Comparison of ENCODE assay signal across 9 cellular contexts in genomic region chr15:40054746-40055575, GRCh38. TPM values are rescaled to one million over a fixed set of nuclear protein-coding genes. Genes with fewer than 3 reads are reported as not detected.
DNase-seq lines count a peak whose midpoint lies in the region; ATAC-seq and TF ChIP-seq lines count a peak whose summit lies in the region.
"Had no signal": no experiment of that assay in that cellular context is flagged by ENCODE, and none has a peak within 500 bp of the region (broad histone marks: within the 10 kb centered on the region; RNA-seq: fewer than 3 reads in every experiment).

No MANE protein-coding gene starts in this region.

- H3K4me1 ChIP-seq in CD8-positive, alpha-beta memory T cell (ENCODE audit: insufficient read depth, low read length) = peaks cover 40% of the 10 kb centered on the region
- H3K4me1 ChIP-seq in mammary epithelial cell (ENCODE audit: insufficient read depth, low read length) = peaks cover 23% of the 10 kb centered on the region
- H3K4me1 ChIP-seq in neuronal stem cell (ENCODE audit: control insufficient read depth in 2 of 2, insufficient read depth in 1 of 2, low read depth in 1 of 2, low read length in 2 of 2) = peaks cover 3 to 13% of the 10 kb centered on the region in 2 donors

- no peak overlapping the region for H3K9ac ChIP-seq in mammary epithelial cell (ENCODE audit: insufficient read depth, low read length)
- peak overlapping the region; percentile 15 for H3K9ac ChIP-seq in neuronal stem cell (ENCODE audit: low read depth, low read length, poor library complexity)

- dilution Hi-C loops in mammary epithelial cell (cut with HindIII; ENCODE audit: low sequenced_read_pairs) = no loop called here

- peak overlapping the region in 5 of 8 donors; percentile 29 to 83 (median 70) for H3K27ac Mint-ChIP-seq in CD8-positive, alpha-beta memory T cell

- no peaks in the 10 kb centered on the region for H3K9me3 ChIP-seq in CD8-positive, alpha-beta memory T cell (ENCODE audit: low read length)
- H3K9me3 ChIP-seq in mammary epithelial cell (replicated peaks; ENCODE audit: insufficient read depth, low read length) = no peaks in the 10 kb centered on the region
- peaks cover 0 to 2% of the 10 kb centered on the region in 2 donors for H3K9me3 ChIP-seq in neuronal stem cell (replicated peaks in 1 of 2; ENCODE audit: control insufficient read depth in 2 of 2, insufficient read depth in 1 of 2, low read depth in 1 of 2, low read length in 2 of 2)
- H3K9me3 ChIP-seq: SJSA1 had no signal

- H3K4me3 ChIP-seq in CD8-positive, alpha-beta memory T cell (ENCODE audit: low read length) = peak overlapping the region; percentile 20
- H3K4me3 ChIP-seq in mammary epithelial cell (replicated peaks in 1 of 3; ENCODE audit: insufficient read depth in 1 of 3, low read depth in 2 of 3, low read length in 3 of 3) (no peak overlapping the region), neuronal stem cell (ENCODE audit: low read length in 2 of 2) (no peak overlapping the region)
- H3K4me3 ChIP-seq: SJSA1 had no signal

- H3K4me2 ChIP-seq in mammary epithelial cell (ENCODE audit: insufficient read depth, low read depth, low read length) = peak overlapping the region; percentile 6
- H3K4me2 ChIP-seq in neuronal stem cell (ENCODE audit: insufficient read depth, low read length, poor library complexity, severe bottlenecking) = no peak overlapping the region

- H2BK12ac ChIP-seq in neuronal stem cell (ENCODE audit: low read length) = no peak overlapping the region

- H2BK5ac ChIP-seq in neuronal stem cell (ENCODE audit: low read length) = peak overlapping the region; percentile 19

- ATAC-seq in GM18858 (IDR thresholded peaks at IDR 0.05; ENCODE audit: unreplicated experiment) = peak; percentile 48
- ATAC-seq in HG03025 (IDR thresholded peaks at IDR 0.05; ENCODE audit: low FRiP score, unreplicated experiment) = peak; percentile 70

- H3K9me3 Mint-ChIP-seq in CD8-positive, alpha-beta memory T cell = no peaks in the 10 kb centered on the region

- DNase-seq in CD8-positive, alpha-beta memory T cell = peak in 2 of 5 donors; percentile 37 to 64
- peak; percentile 68 to 88 for DNase-seq in NCI-H526 (lab: John Stamatoyannopoulos, UW)
- DNase-seq in mammary epithelial cell = peak; percentile 47
- no peak for DNase-seq in neuronal stem cell (ENCODE audit: low spot score)
- no peak for DNase-seq in NCI-H446 treated with DMSO at 0.1 percent for 48 hours (lab: John Stamatoyannopoulos, UW)
- DNase-seq in putamen (ENCODE audit: low spot score) = no peak

- H3K4me3 Mint-ChIP-seq in CD8-positive, alpha-beta memory T cell = peak overlapping the region in 6 of 7 donors; percentile 29 to 77 (median 64)

- peak overlapping the region; percentile 21 for H2AK5ac ChIP-seq in neuronal stem cell (ENCODE audit: low read depth, low read length)

- peaks cover 3% of the 10 kb centered on the region for H3K79me1 ChIP-seq in neuronal stem cell (ENCODE audit: low read depth, low read length)

- H3K23ac ChIP-seq in neuronal stem cell (ENCODE audit: low read depth, low read length, poor library complexity) = no peak overlapping the region

- H3K27ac ChIP-seq in CD8-positive, alpha-beta memory T cell (ENCODE audit: low read depth, low read length) = no peak overlapping the region
- no peak overlapping the region for H3K27ac ChIP-seq in mammary epithelial cell (ENCODE audit: insufficient read depth, low read depth, low read length)
- H3K27ac ChIP-seq in neuronal stem cell (replicated peaks; ENCODE audit: low read length) = no peak overlapping the region
- H3K27ac ChIP-seq: SJSA1 had no signal

- no peak overlapping the region for H4K8ac ChIP-seq in neuronal stem cell (ENCODE audit: low read depth, low read length)

- H3K4me1 Mint-ChIP-seq in CD8-positive, alpha-beta memory T cell = peaks cover 57 to 83% (median 73%) of the 10 kb centered on the region in 3 donors

- H3K27me3 ChIP-seq in CD8-positive, alpha-beta memory T cell (ENCODE audit: insufficient read depth, low read length, poor library complexity, severe bottlenecking) = no peaks in the 10 kb centered on the region
- H3K27me3 ChIP-seq in mammary epithelial cell (ENCODE audit: insufficient read depth, low read length) (no peaks in the 10 kb centered on the region), neuronal stem cell (ENCODE audit: control insufficient read depth in 3 of 3, insufficient read depth in 3 of 3, low read depth in 1 of 3, low read length in 3 of 3) (no peaks in the 10 kb centered on the region)
- H3K27me3 ChIP-seq: SJSA1 had no signal

- H3K18ac ChIP-seq in neuronal stem cell (ENCODE audit: low read length) = peak overlapping the region; percentile 50

- H2BK15ac ChIP-seq in neuronal stem cell (ENCODE audit: low read length) = no peak overlapping the region

- 60% methylated on average over 5 of the region's 7 CpGs for WGBS in mammary epithelial cell (ENCODE audit: low coverage, missing lambda C conversion rate)
- WGBS in neuronal stem cell (ENCODE audit: extremely low coverage in 2 of 2, insufficient read length in 2 of 2, insufficient replicate concordance in 1 of 2), 2 donors = no CpG with 5 or more reads among the region's 7 CpGs

- H3K36me3 Mint-ChIP-seq in CD8-positive, alpha-beta memory T cell = peaks cover 0 to 2% (median 0%) of the 10 kb centered on the region in 3 donors

- H2AFZ ChIP-seq in mammary epithelial cell (ENCODE audit: low read depth, low read length) = no peak overlapping the region
- H2AFZ ChIP-seq in neuronal stem cell (ENCODE audit: low read length) = no peak overlapping the region

- CTCF ChIA-PET in CD8-positive, alpha-beta memory T cell (lab: Charles Lee) = interaction anchor here (1.0 to 2.4 kb wide), 7 partner anchors 8 to 220 kb away, joined by 3 to 13 read pairs (median 4); no protein-coding TSS in a partner anchor
- CTCF ChIA-PET in mammary epithelial cell (lab: Charles Lee; ENCODE audit: low non-redundant PET) = interaction anchor here (0.6 kb wide), 2 partner anchors 8 to 184 kb away, joined by 3 read pairs; no protein-coding TSS in a partner anchor

- no peak for TF ChIP-seq CTCF in mammary epithelial cell (conservative IDR thresholded peaks at IDR 0.05 in 1 of 2, IDR thresholded peaks at IDR 0.05 in 1 of 2; ENCODE audit: extremely low read depth in 1 of 2, insufficient read depth in 1 of 2, low read depth in 1 of 2, low read length in 2 of 2)

- H3K27me3 Mint-ChIP-seq in CD8-positive, alpha-beta memory T cell = no peaks in the 10 kb centered on the region

- H4K91ac ChIP-seq in neuronal stem cell (ENCODE audit: low read depth, low read length, poor library complexity) = no peak overlapping the region

- no peaks in the 10 kb centered on the region for H4K20me1 ChIP-seq in mammary epithelial cell (ENCODE audit: insufficient read depth, low read length)

- H2BK120ac ChIP-seq in neuronal stem cell (ENCODE audit: low read depth, low read length) = no peak overlapping the region

- BruUV-seq in mammary epithelial cell (replicated peaks; lab: Mats Ljungman, UMichigan) = no TSS peak

- intact Hi-C loops in mammary epithelial cell (cut with micrococcal nuclease) = no loop called here

- POLR2A ChIA-PET in CD8-positive, alpha-beta memory T cell (lab: Charles Lee) = interaction anchor here (1.0 kb wide), 1 partner anchor 52 kb away, joined by 7 read pairs; no protein-coding TSS in a partner anchor

- H3K4ac ChIP-seq in neuronal stem cell (ENCODE audit: low read length) = no peak overlapping the region

- H3K79me2 ChIP-seq in mammary epithelial cell (ENCODE audit: insufficient read depth, low read length) = no peaks in the 10 kb centered on the region

- H3K36me3 ChIP-seq in CD8-positive, alpha-beta memory T cell (ENCODE audit: insufficient read depth, low read length) = no peaks in the 10 kb centered on the region
- no peaks in the 10 kb centered on the region for H3K36me3 ChIP-seq in mammary epithelial cell (ENCODE audit: insufficient read depth, low read length)
- H3K36me3 ChIP-seq in neuronal stem cell (replicated peaks in 1 of 2; ENCODE audit: control insufficient read depth in 2 of 2, insufficient read depth in 2 of 2, low read length in 2 of 2) = no peaks in the 10 kb centered on the region
- H3K36me3 ChIP-seq: SJSA1 had no signal

- in situ Hi-C loops in mammary epithelial cell (cut with MboI; ENCODE audit: low sequenced_read_pairs in 2 of 2) = no loop called here

- no peak overlapping the region for H3K14ac ChIP-seq in neuronal stem cell (ENCODE audit: low read length)

RNA-seq across cellular contexts. Expression of gene SRP14, which starts 16.0 kb away (rescaled TPM):
- total RNA-seq in CD8-positive, alpha-beta memory T cell = 100 to 1,000 TPM; 202 to 203 TPM
- polyA plus RNA-seq in CD8-positive, alpha-beta memory T cell = 835 TPM
- total RNA-seq in mammary epithelial cell = 100 to 1,000 TPM in 1 of 2 donors, 10 to 100 TPM in 1; 85.7 to 148 TPM
- polyA plus RNA-seq in mammary epithelial cell = 231 TPM
- polyA minus RNA-seq in mammary epithelial cell = 50.4 TPM
- polyA plus RNA-seq in neuronal stem cell (2013, experiment 1 of 2) = 655 TPM
- polyA plus RNA-seq in neuronal stem cell (2013, experiment 2 of 2) = 647 TPM

RNA-seq across cellular contexts. Expression of gene BMF, which starts 53.7 kb away (rescaled TPM):
- total RNA-seq in CD8-positive, alpha-beta memory T cell = 10 to 100 TPM; 15.3 to 16.8 TPM
- polyA plus RNA-seq in CD8-positive, alpha-beta memory T cell = 2.3 TPM
- 1 to 10 TPM; 1.5 to 2.2 TPM for total RNA-seq in mammary epithelial cell
- 0.22 TPM for polyA plus RNA-seq in mammary epithelial cell
- not detected for polyA minus RNA-seq in mammary epithelial cell
- 6.6 TPM for polyA plus RNA-seq in neuronal stem cell (2013, experiment 1 of 2)
- 6.6 TPM for polyA plus RNA-seq in neuronal stem cell (2013, experiment 2 of 2)

Comparison
In these comparisons a context has a peak if more than half of its experiments do, and no peak if none do; other contexts are left out.
1. DNase-seq: peak in NCI-H526 (2 of 2) and mammary epithelial cell (single experiment); none in neuronal stem cell (single experiment), NCI-H446 treated with DMSO at 0.1 percent for 48 hours (single experiment) and putamen (single experiment).
2. RNA of gene BMF, which starts 53.7 kb away (total RNA-seq): 15.3 to 16.8 TPM in CD8-positive, alpha-beta memory T cell; 1.5 to 2.2 TPM in mammary epithelial cell; every median in the first group is over 4 times any median in the second.